In the genomic region with DNA sequence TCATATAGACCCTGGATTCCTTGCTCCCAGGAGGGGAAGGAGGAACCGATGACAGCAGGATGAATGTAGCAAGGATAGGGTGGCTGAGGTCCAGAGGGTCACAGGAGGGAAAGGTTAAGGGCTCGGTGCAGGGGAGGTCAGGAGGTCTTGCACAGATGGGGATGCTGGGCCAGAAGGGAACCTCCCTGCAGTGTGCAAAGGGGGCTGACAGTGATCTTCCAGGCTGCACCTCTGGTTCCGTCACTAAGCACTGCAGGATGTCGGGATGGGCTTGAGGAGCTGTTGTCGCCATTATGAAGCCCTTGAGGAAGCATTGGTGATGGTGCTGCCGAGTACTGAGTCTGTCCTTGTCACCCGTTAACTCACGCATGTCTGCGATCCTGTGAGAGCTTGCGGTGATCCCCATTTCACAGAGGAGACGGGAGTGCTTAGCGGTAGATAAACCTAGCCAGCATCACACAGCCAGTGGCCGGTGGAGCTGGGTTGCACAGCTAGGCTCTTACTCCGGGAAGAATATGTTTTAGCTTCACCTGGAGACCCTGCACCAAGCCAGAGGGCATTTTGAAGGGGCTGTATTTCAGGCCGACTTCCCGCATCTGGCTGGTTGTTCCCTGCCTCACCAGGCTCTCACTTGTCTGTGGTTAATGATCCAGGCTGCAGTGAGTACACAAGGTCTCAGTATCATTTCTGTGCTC, we compare ENCODE assay signal across 2 cellular contexts.
TF ChIP-seq lines count a peak whose summit lies in the region.

No MANE protein-coding gene starts in this region.

TF ChIP-seq in IMR-90, 13 proteins besides CTCF, POLR2A, EP300 and RAD21:
- TF ChIP-seq USF2 (IDR thresholded peaks at IDR 0.05; ENCODE audit: low read depth, low read length) = no peak
- TF ChIP-seq MXI1 (IDR thresholded peaks at IDR 0.05; ENCODE audit: borderline replicate concordance, low read depth, low read length) = no peak
- no peak for TF ChIP-seq MAFK (IDR thresholded peaks at IDR 0.05; ENCODE audit: low read depth, low read length)
- no peak for TF ChIP-seq CEBPB (IDR thresholded peaks at IDR 0.05; ENCODE audit: low read depth, low read length)
- no peak for TF ChIP-seq CHD1 (IDR thresholded peaks at IDR 0.05; ENCODE audit: low read depth, low read length)
- TF ChIP-seq RFX5 (IDR thresholded peaks at IDR 0.05; ENCODE audit: low read depth, low read length) = no peak
- TF ChIP-seq RCOR1 (IDR thresholded peaks at IDR 0.05; ENCODE audit: insufficient replicate concordance, low read length) = no peak
- no peak for TF ChIP-seq MAZ (IDR thresholded peaks at IDR 0.05; ENCODE audit: borderline replicate concordance, low read depth, low read length)
- no peak for TF ChIP-seq BHLHE40 (IDR thresholded peaks at IDR 0.05; ENCODE audit: low read depth, low read length)
- no peak for TF ChIP-seq ELK1 (IDR thresholded peaks at IDR 0.05; ENCODE audit: borderline replicate concordance, low read depth, low read length)
- no peak for TF ChIP-seq NFE2L2 (IDR thresholded peaks at IDR 0.05; ENCODE audit: low read depth, low read length)
TF ChIP-seq in IMR-90: peak in this region for 0.

TF ChIP-seq in HepG2, 621 proteins besides CTCF, POLR2A, EP300 and RAD21 (continues in another document):
- TF ChIP-seq MTA1 (CRISPR knock-in tag; IDR thresholded peaks at IDR 0.05; ENCODE audit: borderline replicate concordance) = 0 out of 2 replicates have a peak, but pooled peaks have one; percentile 2
- TF ChIP-seq, protein P1, sequence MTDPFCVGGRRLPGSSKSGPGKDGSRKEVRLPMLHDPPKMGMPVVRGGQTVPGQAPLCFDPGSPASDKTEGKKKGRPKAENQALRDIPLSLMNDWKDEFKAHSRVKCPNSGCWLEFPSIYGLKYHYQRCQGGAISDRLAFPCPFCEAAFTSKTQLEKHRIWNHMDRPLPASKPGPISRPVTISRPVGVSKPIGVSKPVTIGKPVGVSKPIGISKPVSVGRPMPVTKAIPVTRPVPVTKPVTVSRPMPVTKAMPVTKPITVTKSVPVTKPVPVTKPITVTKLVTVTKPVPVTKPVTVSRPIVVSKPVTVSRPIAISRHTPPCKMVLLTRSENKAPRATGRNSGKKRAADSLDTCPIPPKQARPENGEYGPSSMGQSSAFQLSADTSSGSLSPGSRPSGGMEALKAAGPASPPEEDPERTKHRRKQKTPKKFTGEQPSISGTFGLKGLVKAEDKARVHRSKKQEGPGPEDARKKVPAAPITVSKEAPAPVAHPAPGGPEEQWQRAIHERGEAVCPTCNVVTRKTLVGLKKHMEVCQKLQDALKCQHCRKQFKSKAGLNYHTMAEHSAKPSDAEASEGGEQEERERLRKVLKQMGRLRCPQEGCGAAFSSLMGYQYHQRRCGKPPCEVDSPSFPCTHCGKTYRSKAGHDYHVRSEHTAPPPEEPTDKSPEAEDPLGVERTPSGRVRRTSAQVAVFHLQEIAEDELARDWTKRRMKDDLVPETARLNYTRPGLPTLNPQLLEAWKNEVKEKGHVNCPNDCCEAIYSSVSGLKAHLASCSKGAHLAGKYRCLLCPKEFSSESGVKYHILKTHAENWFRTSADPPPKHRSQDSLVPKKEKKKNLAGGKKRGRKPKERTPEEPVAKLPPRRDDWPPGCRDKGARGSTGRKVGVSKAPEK (CRISPR knock-in tag; IDR thresholded peaks at IDR 0.05; ENCODE audit: borderline replicate concordance) = peak; percentile 27; the same call in 1 of the 2 replicates
- TF ChIP-seq ZNF263 (CRISPR knock-in tag; IDR thresholded peaks at IDR 0.05) = no peak
- peak; percentile 33; the same call in 1 of the 2 replicates for TF ChIP-seq ZNF709 (CRISPR knock-in tag; IDR thresholded peaks at IDR 0.05)
- peak; percentile 37; the same call in 1 of the 2 replicates for TF ChIP-seq ZNF891 (CRISPR knock-in tag; IDR thresholded peaks at IDR 0.05)
- TF ChIP-seq FOSL2 (CRISPR knock-in tag; IDR thresholded peaks at IDR 0.05) = no peak
- TF ChIP-seq, protein P2, sequence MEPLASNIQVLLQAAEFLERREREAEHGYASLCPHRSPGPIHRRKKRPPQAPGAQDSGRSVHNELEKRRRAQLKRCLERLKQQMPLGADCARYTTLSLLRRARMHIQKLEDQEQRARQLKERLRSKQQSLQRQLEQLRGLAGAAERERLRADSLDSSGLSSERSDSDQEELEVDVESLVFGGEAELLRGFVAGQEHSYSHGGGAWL (CRISPR knock-in tag; IDR thresholded peaks at IDR 0.05) = peak; percentile 10; the same call in 1 of the 2 replicates
- TF ChIP-seq KLF16 (CRISPR knock-in tag; IDR thresholded peaks at IDR 0.05) = 0 out of 4 replicates have a peak, but pooled peaks of 1 of the 2 experiments have one; percentile 47
- 0 out of 2 replicates have a peak, but pooled peaks have one; percentile 38 for TF ChIP-seq ZNF260 (CRISPR knock-in tag; IDR thresholded peaks at IDR 0.05; ENCODE audit: borderline replicate concordance, low read depth)
- TF ChIP-seq SRY (CRISPR knock-in tag; IDR thresholded peaks at IDR 0.05) = peak; percentile 16; the same call in 1 of the 2 replicates
- peak; percentile 70; the same call in 1 of the 2 replicates for TF ChIP-seq ZNF652 (CRISPR knock-in tag; IDR thresholded peaks at IDR 0.05; ENCODE audit: borderline replicate concordance, low read depth)
- TF ChIP-seq YEATS2 (CRISPR knock-in tag; IDR thresholded peaks at IDR 0.05; ENCODE audit: borderline replicate concordance) = no peak
- TF ChIP-seq THYN1 (CRISPR knock-in tag; IDR thresholded peaks at IDR 0.05; ENCODE audit: borderline replicate concordance, low read depth) = peak; percentile 54; the same call in 1 of the 2 replicates
- peak; percentile 49 for TF ChIP-seq ZNF883 (CRISPR knock-in tag; IDR thresholded peaks at IDR 0.05; ENCODE audit: not compliant biosample characterization)
- TF ChIP-seq, protein P3, sequence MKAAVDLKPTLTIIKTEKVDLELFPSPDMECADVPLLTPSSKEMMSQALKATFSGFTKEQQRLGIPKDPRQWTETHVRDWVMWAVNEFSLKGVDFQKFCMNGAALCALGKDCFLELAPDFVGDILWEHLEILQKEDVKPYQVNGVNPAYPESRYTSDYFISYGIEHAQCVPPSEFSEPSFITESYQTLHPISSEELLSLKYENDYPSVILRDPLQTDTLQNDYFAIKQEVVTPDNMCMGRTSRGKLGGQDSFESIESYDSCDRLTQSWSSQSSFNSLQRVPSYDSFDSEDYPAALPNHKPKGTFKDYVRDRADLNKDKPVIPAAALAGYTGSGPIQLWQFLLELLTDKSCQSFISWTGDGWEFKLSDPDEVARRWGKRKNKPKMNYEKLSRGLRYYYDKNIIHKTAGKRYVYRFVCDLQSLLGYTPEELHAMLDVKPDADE (CRISPR knock-in tag; IDR thresholded peaks at IDR 0.05) = no peak
- peak; percentile 48; the same call in 1 of the 2 replicates for TF ChIP-seq ZNF782 (CRISPR knock-in tag; IDR thresholded peaks at IDR 0.05; ENCODE audit: borderline replicate concordance)
- TF ChIP-seq ZNF619 (CRISPR knock-in tag; IDR thresholded peaks at IDR 0.05) = 0 out of 2 replicates have a peak, but pooled peaks have one; percentile 19
- 0 out of 2 replicates have a peak, but pooled peaks have one; percentile 54 for TF ChIP-seq ZC3H13 (CRISPR knock-in tag; IDR thresholded peaks at IDR 0.05)
- TF ChIP-seq ZNF646 (CRISPR knock-in tag; IDR thresholded peaks at IDR 0.05) = 0 out of 2 replicates have a peak, but pooled peaks have one; percentile 37
- 0 out of 2 replicates have a peak, but pooled peaks have one; percentile 54 for TF ChIP-seq ZNF326 (CRISPR knock-in tag; IDR thresholded peaks at IDR 0.05; ENCODE audit: borderline replicate concordance)
- peak; percentile 3; the same call in 1 of the 2 replicates for TF ChIP-seq PBX2 (CRISPR knock-in tag; IDR thresholded peaks at IDR 0.05)
- no peak for TF ChIP-seq YY1 (IDR thresholded peaks at IDR 0.05; ENCODE audit: insufficient read depth, insufficient replicate concordance, low read depth, low read length)
- 0 out of 2 replicates have a peak, but pooled peaks have one; percentile 28 for TF ChIP-seq SKIL (CRISPR knock-in tag; IDR thresholded peaks at IDR 0.05; ENCODE audit: borderline replicate concordance)
- TF ChIP-seq NFKB2 (CRISPR knock-in tag; IDR thresholded peaks at IDR 0.05; ENCODE audit: borderline replicate concordance) = peak; percentile 84; the same call in 1 of the 2 replicates
- TF ChIP-seq DBP (CRISPR knock-in tag; IDR thresholded peaks at IDR 0.05; ENCODE audit: not compliant biosample characterization) = no peak
- TF ChIP-seq ZNF678 (CRISPR knock-in tag; IDR thresholded peaks at IDR 0.05) = peak; percentile 50; the same call in 1 of the 2 replicates
- TF ChIP-seq ZBTB38 (CRISPR knock-in tag; IDR thresholded peaks at IDR 0.05) = peak; percentile 77
- 0 out of 2 replicates have a peak, but pooled peaks have one; percentile 7 for TF ChIP-seq CC2D1A (CRISPR knock-in tag; IDR thresholded peaks at IDR 0.05)
- TF ChIP-seq NFE2L1 (CRISPR knock-in tag; IDR thresholded peaks at IDR 0.05; ENCODE audit: borderline replicate concordance) = no peak
